Comparison of ENCODE assay signal across 8 cellular contexts in the genomic region with DNA sequence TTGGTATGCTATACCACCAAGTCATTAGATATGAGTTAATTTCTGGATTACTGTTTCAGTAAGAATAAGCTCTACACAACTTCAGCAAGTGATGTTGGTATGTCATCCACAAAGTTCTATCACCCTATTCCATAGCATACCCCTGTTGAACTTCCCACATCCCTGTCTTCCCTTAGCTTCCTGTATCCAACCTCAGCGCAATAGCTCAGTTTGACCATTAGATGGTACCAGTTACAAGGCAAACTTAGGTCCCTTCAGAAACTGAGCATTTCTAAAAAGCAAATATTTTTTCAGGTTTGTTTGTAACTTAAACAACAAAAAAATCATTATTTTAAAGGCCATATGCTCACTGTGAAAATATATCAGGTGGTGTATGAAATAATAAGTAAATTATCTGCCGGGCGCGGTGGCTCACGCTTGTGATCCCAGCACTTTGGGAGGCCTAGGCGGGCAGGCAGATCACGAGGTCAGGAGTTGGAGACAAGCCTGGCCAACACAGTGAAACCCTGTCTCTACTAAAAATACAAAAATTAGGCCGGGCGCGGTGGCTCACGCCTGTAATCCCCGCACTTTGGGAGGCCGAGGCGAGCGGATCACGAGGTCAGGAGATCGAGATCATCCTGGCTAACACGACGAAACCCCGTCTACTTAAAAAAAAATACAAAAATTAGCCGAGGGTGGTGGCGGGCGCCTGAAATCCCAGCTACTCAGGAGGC. TPM values are rescaled to one million over a fixed set of nuclear protein-coding genes. Genes with fewer than 3 reads are reported as not detected.
DNase-seq lines count a peak whose midpoint lies in the region; ATAC-seq and TF ChIP-seq lines count a peak whose summit lies in the region.

No MANE protein-coding gene starts in this region.

- H3K27me3 Mint-ChIP-seq in natural killer cell (ENCODE audit: low read depth in 2 of 2): no peaks in the 10 kb centered on the region
- peaks cover 0 to 3% of the 10 kb centered on the region in 2 donors for H3K27me3 Mint-ChIP-seq in natural killer cell treated with Interleukin-12 subunit alpha and Interleukin-12 subunit beta and Interleukin-15 and Interleukin-18, amount 100 ng/mL, for 72 hours
- no peaks in the 10 kb centered on the region for H3K27me3 Mint-ChIP-seq in activated naive CD8-positive, alpha-beta T cell treated with anti-CD3 and anti-CD28 coated beads for 36 hours

- no peak overlapping the region for H3K4me3 ChIP-seq in tibial artery

- peaks cover 0 to 4% (median 3%) of the 10 kb centered on the region in 4 donors for H3K4me1 ChIP-seq in tibial artery

- peaks cover 14% of the 10 kb centered on the region in 2 donors for H3K4me1 Mint-ChIP-seq in natural killer cell
- peaks cover 9 to 11% of the 10 kb centered on the region in 2 donors for H3K4me1 Mint-ChIP-seq in natural killer cell treated with Interleukin-12 subunit alpha and Interleukin-12 subunit beta and Interleukin-15 and Interleukin-18, amount 100 ng/mL, for 72 hours (ENCODE audit: low read depth in 2 of 2)
- peaks cover 2% of the 10 kb centered on the region for H3K4me1 Mint-ChIP-seq in activated naive CD8-positive, alpha-beta T cell treated with anti-CD3 and anti-CD28 coated beads for 36 hours

- intact Hi-C loops in natural killer cell (cut with micrococcal nuclease) (no loop called here), tibial artery (cut with DNase I; ENCODE audit: low total_unique reads) (no loop called here)

- ATAC-seq in natural killer cell: no peak
- no peak for ATAC-seq in natural killer cell treated with Interleukin-12 subunit alpha and Interleukin-12 subunit beta and Interleukin-15 and Interleukin-18, amount 100 ng/mL, for 72 hours
- ATAC-seq in GM18502 (IDR thresholded peaks at IDR 0.05; ENCODE audit: poor library complexity, unreplicated experiment): no peak

- H3K4me3 Mint-ChIP-seq in natural killer cell: peak overlapping the region; percentile 13
- no peak overlapping the region for H3K4me3 Mint-ChIP-seq in natural killer cell treated with Interleukin-12 subunit alpha and Interleukin-12 subunit beta and Interleukin-15 and Interleukin-18, amount 100 ng/mL, for 72 hours
- H3K4me3 Mint-ChIP-seq in activated naive CD8-positive, alpha-beta T cell treated with anti-CD3 and anti-CD28 coated beads for 36 hours: no peak overlapping the region

- no peaks in the 10 kb centered on the region for H3K27me3 ChIP-seq in tibial artery

- H3K36me3 Mint-ChIP-seq in natural killer cell: no peaks in the 10 kb centered on the region
- no peaks in the 10 kb centered on the region for H3K36me3 Mint-ChIP-seq in natural killer cell treated with Interleukin-12 subunit alpha and Interleukin-12 subunit beta and Interleukin-15 and Interleukin-18, amount 100 ng/mL, for 72 hours
- H3K36me3 Mint-ChIP-seq in activated naive CD8-positive, alpha-beta T cell treated with anti-CD3 and anti-CD28 coated beads for 36 hours: no peaks in the 10 kb centered on the region

- DNase-seq in natural killer cell: no peak
- DNase-seq in natural killer cell treated with Interleukin-12 subunit alpha and Interleukin-12 subunit beta and Interleukin-15 and Interleukin-18, amount 100 ng/mL, for 72 hours (ENCODE audit: low spot score): no peak
- peak; percentile 14 for DNase-seq in NCI-H774 (lab: John Stamatoyannopoulos, UW)
- DNase-seq in erythroblast (lab: John Stamatoyannopoulos, UW): peak; percentile 28 to 53
- DNase-seq in tibial artery: no peak
- no peak for DNase-seq in T-helper 2 cell
- no peak for DNase-seq in activated naive CD8-positive, alpha-beta T cell treated with anti-CD3 and anti-CD28 coated beads for 36 hours

- no peak for TF ChIP-seq POLR2A in erythroblast (IDR thresholded peaks at IDR 0.05; ENCODE audit: low read length)

- no peaks in the 10 kb centered on the region for H3K9me3 ChIP-seq in tibial artery

- H3K27ac Mint-ChIP-seq in natural killer cell: no peak overlapping the region
- no peak overlapping the region for H3K27ac Mint-ChIP-seq in natural killer cell treated with Interleukin-12 subunit alpha and Interleukin-12 subunit beta and Interleukin-15 and Interleukin-18, amount 100 ng/mL, for 72 hours
- H3K27ac Mint-ChIP-seq in activated naive CD8-positive, alpha-beta T cell treated with anti-CD3 and anti-CD28 coated beads for 36 hours: no peak overlapping the region

- TF ChIP-seq CTCF in natural killer cell (IDR thresholded peaks at IDR 0.05) (no peak), tibial artery (IDR thresholded peaks at IDR 0.05) (peak; percentile 44 to 52)

- H3K9me3 Mint-ChIP-seq in natural killer cell: no peaks in the 10 kb centered on the region
- no peaks in the 10 kb centered on the region for H3K9me3 Mint-ChIP-seq in natural killer cell treated with Interleukin-12 subunit alpha and Interleukin-12 subunit beta and Interleukin-15 and Interleukin-18, amount 100 ng/mL, for 72 hours
- no peaks in the 10 kb centered on the region for H3K9me3 Mint-ChIP-seq in activated naive CD8-positive, alpha-beta T cell treated with anti-CD3 and anti-CD28 coated beads for 36 hours

- no peak overlapping the region for H3K27ac ChIP-seq in tibial artery

- H3K36me3 ChIP-seq in tibial artery: no peaks in the 10 kb centered on the region

RNA-seq across cellular contexts. Expression of a gene that starts 8.8 kb away (rescaled TPM):
- not detected for total RNA-seq in natural killer cell
- not detected for total RNA-seq in natural killer cell treated with Interleukin-12 subunit alpha and Interleukin-12 subunit beta and Interleukin-15 and Interleukin-18, amount 100 ng/mL, for 72 hours
- not detected for total RNA-seq in activated naive CD8-positive, alpha-beta T cell treated with anti-CD3 and anti-CD28 coated beads for 36 hours

RNA-seq across cellular contexts. Expression of a gene that starts 15.1 kb away (rescaled TPM):
- 10 to 100 TPM in 2 of 3 donors, 1 to 10 TPM in 1; 7.6 to 12.8 (median 10.9) TPM for total RNA-seq in natural killer cell
- total RNA-seq in natural killer cell treated with Interleukin-12 subunit alpha and Interleukin-12 subunit beta and Interleukin-15 and Interleukin-18, amount 100 ng/mL, for 72 hours: 10 to 100 TPM in 1 of 2 donors, 1 to 10 TPM in 1; 3.0 to 15.2 TPM
- 1 to 10 TPM; 7.2 to 7.6 TPM for total RNA-seq in activated naive CD8-positive, alpha-beta T cell treated with anti-CD3 and anti-CD28 coated beads for 36 hours

RNA-seq across cellular contexts. Expression of a gene that starts 32.9 kb away (rescaled TPM):
- 10 to 100 TPM in 1 of 3 donors, 1 to 10 TPM in 1, not detected in 1; 2.9 to 12.8 TPM for total RNA-seq in natural killer cell
- total RNA-seq in natural killer cell treated with Interleukin-12 subunit alpha and Interleukin-12 subunit beta and Interleukin-15 and Interleukin-18, amount 100 ng/mL, for 72 hours: 1 to 10 TPM; 5.2 to 9.0 TPM
- total RNA-seq in activated naive CD8-positive, alpha-beta T cell treated with anti-CD3 and anti-CD28 coated beads for 36 hours: 10 to 100 TPM; 10.6 to 11.5 TPM

Comparison
In these comparisons a context has a peak if more than half of its experiments do, and no peak if none do; other contexts are left out.
1. DNase-seq: peak in NCI-H774 (single experiment) and erythroblast (2 of 2); none in natural killer cell (single experiment), natural killer cell treated with Interleukin-12 subunit alpha and Interleukin-12 subunit beta and Interleukin-15 and Interleukin-18, amount 100 ng/mL, for 72 hours (single experiment), tibial artery (0 of 2), T-helper 2 cell (0 of 5) and activated naive CD8-positive, alpha-beta T cell treated with anti-CD3 and anti-CD28 coated beads for 36 hours (single experiment).